Comparison of ENCODE assay signal across 9 cellular contexts in the genomic region with DNA sequence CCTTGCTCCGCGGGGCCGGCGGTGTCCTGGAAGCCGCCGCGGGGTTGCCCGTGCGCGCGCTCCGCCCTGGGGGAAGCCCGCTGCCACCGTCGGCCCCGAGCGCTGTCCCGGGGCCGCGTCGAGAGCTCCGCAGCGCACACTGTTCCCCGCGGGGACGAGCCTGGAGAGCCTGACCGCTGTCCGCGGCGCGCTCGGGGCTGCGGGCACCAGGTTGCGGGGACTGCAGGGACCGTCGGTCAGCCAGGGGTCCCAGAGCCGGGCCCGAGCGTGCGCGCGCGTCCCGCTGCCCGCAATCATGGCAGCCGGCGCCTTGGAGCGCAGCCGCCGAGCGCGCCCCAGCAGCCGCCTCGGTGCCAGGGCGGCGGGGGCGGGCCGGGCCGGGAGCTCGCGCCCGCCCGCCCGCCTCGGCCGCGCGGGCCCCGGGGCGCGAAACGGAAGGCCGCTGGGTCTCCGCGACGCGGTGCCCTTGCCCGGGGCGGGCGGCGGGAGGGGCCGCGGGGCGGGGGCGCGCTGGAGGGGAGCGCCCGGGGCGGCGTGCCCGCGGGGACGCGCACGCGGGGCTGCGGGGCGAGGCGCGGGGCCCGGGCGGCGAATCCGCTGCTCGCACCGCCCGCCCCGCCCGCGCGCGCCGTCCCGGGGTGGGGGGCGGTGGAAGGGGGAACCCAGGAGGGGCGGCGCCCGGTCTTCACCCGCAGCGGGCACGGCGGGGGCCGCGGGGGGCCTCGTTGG.
DNase-seq lines count a peak whose midpoint lies in the region; ATAC-seq and TF ChIP-seq lines count a peak whose summit lies in the region.
"Had no signal": no experiment of that assay in that cellular context is flagged by ENCODE, and none has a peak within 500 bp of the region (broad histone marks: within the 10 kb centered on the region; RNA-seq: fewer than 3 reads in every experiment).

No MANE protein-coding gene starts in this region.

- H3K4me1 ChIP-seq in iPS-20b (ENCODE audit: insufficient read depth, low read length) (0 out of 2 replicates have a peak, but pooled peaks cover 3% of the 10 kb centered on the region), skeletal muscle tissue (ENCODE audit: control insufficient read depth in 3 of 3, insufficient read depth in 3 of 3, low read length in 3 of 3) (peaks cover 51 to 64% (median 54%) of the 10 kb centered on the region in 3 donors)

- peak overlapping the region; percentile 100 for H3K27ac ChIP-seq in SK-N-MC
- H3K27ac ChIP-seq in iPS-20b (ENCODE audit: low read length), result no peak overlapping the region
- peak overlapping the region; percentile 98 for H3K27ac ChIP-seq in skeletal muscle tissue (ENCODE audit: low read depth, low read length)

- in situ Hi-C loops in astrocyte of the spinal cord (cut with HindIII; ENCODE audit: low sequenced_read_pairs), result no loop called here

- H3K27ac Mint-ChIP-seq in HFFc6, result peak overlapping the region; percentile 96; the same call in 1 of the 2 replicates

- no peak for ATAC-seq in HG03521 (IDR thresholded peaks at IDR 0.05; ENCODE audit: unreplicated experiment)

- H3K36me3 ChIP-seq in SK-N-MC (ENCODE audit: insufficient read depth, low read length) (peaks cover 36% of the 10 kb centered on the region), iPS-20b (ENCODE audit: insufficient read depth, low read depth, low read length) (no peaks in the 10 kb centered on the region), skeletal muscle tissue (ENCODE audit: control insufficient read depth in 3 of 3, insufficient read depth in 3 of 3, low read length in 3 of 3) (peaks cover 0 to 24% (median 2%) of the 10 kb centered on the region in 3 donors)

- peak overlapping the region; percentile 89 for H3K4me3 ChIP-seq in SK-N-MC
- peak overlapping the region; percentile 86 for H3K4me3 ChIP-seq in astrocyte of the spinal cord (ENCODE audit: low read depth, low read length)
- peak overlapping the region; percentile 64; the same call in 1 of the 2 replicates for H3K4me3 ChIP-seq in iPS-20b (ENCODE audit: low read length)
- H3K4me3 ChIP-seq in skeletal muscle tissue (ENCODE audit: low read length in 3 of 3), result peak overlapping the region; percentile 76 to 95 (median 86)

- H3K4me3 Mint-ChIP-seq in HFFc6, result peak overlapping the region; percentile 86; the same call in 1 of the 2 replicates

- no peak for TF ChIP-seq CTCF in HFFc6 (IDR thresholded peaks at IDR 0.05)
- TF ChIP-seq CTCF in astrocyte of the spinal cord (IDR thresholded peaks at IDR 0.05; ENCODE audit: low read depth, low read length), result no peak

- peaks cover 51% of the 10 kb centered on the region for H3K4me1 Mint-ChIP-seq in HFFc6 (ENCODE audit: low read depth)

- DNase-seq in DMS53 (lab: John Stamatoyannopoulos, UW) (peak; percentile 88), HFFc6 (peak; percentile 29), SK-N-MC (ENCODE audit: low read depth, low spot score) (no peak), astrocyte of the spinal cord (ENCODE audit: low read depth, low spot score) (peak; percentile 38), T-helper 9 cell (no peak)

- H3K36me3 Mint-ChIP-seq in HFFc6 (ENCODE audit: low read depth), result peaks cover 35% of the 10 kb centered on the region

- H3K9me3 Mint-ChIP-seq in HFFc6, result peaks cover 4% of the 10 kb centered on the region; the same call in 1 of the 2 replicates
- H3K9me3 Mint-ChIP-seq: T-helper 1 cell treated with Interleukin-12 subunit alpha and Interleukin-12 subunit beta and Interleukin-4 antibody, amounts not matched to agents 30 μg/mL and 1 μg/mL, for 36 hours had no signal

- H3K27me3 ChIP-seq in iPS-20b (ENCODE audit: insufficient read depth, low read length) (peaks cover 94% of the 10 kb centered on the region), skeletal muscle tissue (ENCODE audit: control insufficient read depth in 3 of 3, insufficient read depth in 3 of 3, low read length in 3 of 3) (no peaks in the 10 kb centered on the region)

- H3K9me3 ChIP-seq in SK-N-MC (ENCODE audit: low read depth, low read length), result no peaks in the 10 kb centered on the region
- H3K9me3 ChIP-seq in iPS-20b (ENCODE audit: insufficient read depth, low read depth, low read length), result no peaks in the 10 kb centered on the region
- H3K9me3 ChIP-seq in skeletal muscle tissue (ENCODE audit: control insufficient read depth in 3 of 3, low read length in 3 of 3), result no peaks in the 10 kb centered on the region

- H3K27me3 Mint-ChIP-seq in HFFc6 (ENCODE audit: insufficient read depth), result peaks cover 14% of the 10 kb centered on the region

- H3K9ac ChIP-seq in SK-N-MC (ENCODE audit: insufficient read length) (peak overlapping the region; percentile 100), iPS-20b (ENCODE audit: low read depth, low read length) (no peak overlapping the region), skeletal muscle tissue (ENCODE audit: low read depth in 1 of 3, low read length in 3 of 3) (peak overlapping the region; percentile 95 to 100 (median 97))

Comparison
In these comparisons a context has a peak if more than half of its experiments do, and no peak if none do; other contexts are left out.
1. DNase-seq: peak in DMS53 (single experiment), HFFc6 (single experiment) and astrocyte of the spinal cord (single experiment); none in SK-N-MC (single experiment) and T-helper 9 cell (single experiment).
2. Peak in every context shown above with its lines, with median percentiles within 50 percentile points of each other: H3K4me3 ChIP-seq.